Comparison of ENCODE assay signal across 1 cellular context in genomic region chr1:171741872-171742576, GRCh38.
TF ChIP-seq lines count a peak whose summit lies in the region.

Gene VAMP4 (minus strand): TSS chr1:171742065. CDS start chr1:171738414, 3,651 bp downstream.

TF ChIP-seq in WTC11, 78 proteins besides CTCF, POLR2A, EP300 and RAD21 (continued from another document):
- TF ChIP-seq ZNF532 (CRISPR knock-in tag; IDR thresholded peaks at IDR 0.05; ENCODE audit: borderline replicate concordance): no peak
- peak; percentile 69 for TF ChIP-seq E2F5 (CRISPR knock-in tag; IDR thresholded peaks at IDR 0.05)
- no peak for TF ChIP-seq HMGA2 (CRISPR knock-in tag; IDR thresholded peaks at IDR 0.05)
- no peak for TF ChIP-seq AFF4 (CRISPR knock-in tag; IDR thresholded peaks at IDR 0.05; ENCODE audit: borderline replicate concordance)
TF ChIP-seq in WTC11: peak in this region for 19.
